In the genomic region with DNA sequence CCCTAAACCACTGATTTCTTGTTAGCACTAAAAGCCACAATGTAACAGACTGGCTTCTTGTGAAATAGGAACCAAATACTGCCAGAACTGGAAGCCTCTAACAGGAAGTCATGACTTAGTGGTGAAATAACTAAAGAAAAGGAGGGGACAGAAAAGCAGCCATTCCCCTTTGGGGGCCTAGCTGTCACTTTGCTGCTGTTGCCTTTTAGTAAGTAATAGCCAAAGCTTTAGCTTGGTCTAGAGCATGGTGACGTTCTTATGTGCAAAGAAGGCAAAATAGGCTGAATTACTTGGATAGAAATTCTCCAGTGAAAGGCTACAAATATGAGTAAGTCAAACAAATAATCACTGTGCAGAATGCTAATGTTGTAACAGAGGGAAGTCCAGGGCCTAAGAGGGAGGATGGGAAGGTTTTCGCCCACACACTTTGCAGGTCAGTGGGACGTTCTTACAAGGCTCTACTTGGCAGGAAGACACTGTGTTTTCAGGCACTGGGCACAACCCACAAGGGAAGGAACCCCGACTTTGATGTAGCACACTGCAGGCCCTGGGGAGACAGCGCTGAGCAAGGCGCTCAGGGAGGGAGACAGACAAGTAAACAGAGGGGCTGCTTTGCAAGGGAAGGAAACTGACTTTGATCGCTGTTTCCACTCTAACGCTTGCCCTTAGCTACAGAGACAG, we compare ENCODE assay signal across 9 cellular contexts. TPM values are rescaled to one million over a fixed set of nuclear protein-coding genes. Genes with fewer than 3 reads are reported as not detected.
DNase-seq lines count a peak whose midpoint lies in the region; ATAC-seq and TF ChIP-seq lines count a peak whose summit lies in the region.
"Had no signal": no experiment of that assay in that cellular context is flagged by ENCODE, and none has a peak within 500 bp of the region (broad histone marks: within the 10 kb centered on the region; RNA-seq: fewer than 3 reads in every experiment).

No MANE protein-coding gene starts in this region.

- CTCF ChIA-PET in WTC11 (lab: Charles Lee), result no interaction called here

- H3K4me3 ChIP-seq in smooth muscle cell, result no peak overlapping the region

- no peaks in the 10 kb centered on the region for H3K9me3 Mint-ChIP-seq in activated CD4-positive, alpha-beta T cell treated with anti-CD3 and anti-CD28 coated beads, Interleukin-2, amount 10 ng/mL, durations not matched to agents 24 days and 14 days
- H3K9me3 Mint-ChIP-seq in WTC11, result no peaks in the 10 kb centered on the region

- peak overlapping the region; percentile 4 for H3K4me2 ChIP-seq in smooth muscle cell

- H2AFZ ChIP-seq in smooth muscle cell (ENCODE audit: low read depth), result no peak overlapping the region

- no peaks in the 10 kb centered on the region for H3F3A ChIP-seq in smooth muscle cell (ENCODE audit: low read depth)

- H4K20me1 ChIP-seq in smooth muscle cell (ENCODE audit: low read depth), result no peaks in the 10 kb centered on the region

- peak; percentile 19 for ATAC-seq in Right ventricle myocardium superior (ENCODE audit: poor library complexity)
- ATAC-seq in GM18870 (IDR thresholded peaks at IDR 0.05; ENCODE audit: unreplicated experiment), result no peak
- no peak for ATAC-seq in WTC11

- H3K27ac Mint-ChIP-seq in activated CD4-positive, alpha-beta T cell treated with anti-CD3 and anti-CD28 coated beads, Interleukin-2, amount 10 ng/mL, durations not matched to agents 24 days and 14 days, result peak overlapping the region; percentile 95
- H3K27ac Mint-ChIP-seq in WTC11, result no peak overlapping the region

- H3K27me3 ChIP-seq in smooth muscle cell (ENCODE audit: low read depth), result no peaks in the 10 kb centered on the region

- peak; percentile 80 for DNase-seq in activated CD4-positive, alpha-beta T cell treated with anti-CD3 and anti-CD28 coated beads, Interleukin-2, amount 10 ng/mL, durations not matched to agents 24 days and 14 days
- no peak for DNase-seq in activated CD4-positive, alpha-beta T cell treated with anti-CD3 and anti-CD28 coated beads, Interleukin-2, amount 50 U/mL, for 4 hours
- peak; percentile 38 for DNase-seq in activated CD4-positive, alpha-beta T cell treated with anti-CD3 and anti-CD28 coated beads, Interleukin-2, amount 50 U/mL, for 1 hour
- peak; percentile 50 for DNase-seq in Right ventricle myocardium superior
- DNase-seq in smooth muscle cell (lab: John Stamatoyannopoulos, UW; ENCODE audit: unreplicated experiment), result no peak
- DNase-seq in middle frontal gyrus (ENCODE audit: extremely low spot score, low spot score), result no peak
- DNase-seq in WTC11 (ENCODE audit: low spot score), result no peak

- H3K9ac ChIP-seq in smooth muscle cell (ENCODE audit: low read depth), result peak overlapping the region; percentile 48

- peaks cover 9% of the 10 kb centered on the region for H3K36me3 Mint-ChIP-seq in activated CD4-positive, alpha-beta T cell treated with anti-CD3 and anti-CD28 coated beads, Interleukin-2, amount 10 ng/mL, durations not matched to agents 24 days and 14 days (ENCODE audit: low read depth)
- no peaks in the 10 kb centered on the region for H3K36me3 Mint-ChIP-seq in WTC11

- H3K79me2 ChIP-seq in smooth muscle cell (ENCODE audit: low read depth), result no peaks in the 10 kb centered on the region

- no peaks in the 10 kb centered on the region for H3K36me3 ChIP-seq in smooth muscle cell (ENCODE audit: low read depth)

- 71% methylated on average over 8 of the region's 8 CpGs for WGBS in smooth muscle cell (ENCODE audit: low lambda C conversion rate)

- H3K4me3 Mint-ChIP-seq in activated CD4-positive, alpha-beta T cell treated with anti-CD3 and anti-CD28 coated beads, Interleukin-2, amount 10 ng/mL, durations not matched to agents 24 days and 14 days, result peak overlapping the region; percentile 75
- H3K4me3 Mint-ChIP-seq in WTC11, result no peak overlapping the region

- TF ChIP-seq CTCF in smooth muscle cell (IDR thresholded peaks at IDR 0.05; ENCODE audit: borderline replicate concordance, insufficient read depth, poor library complexity, severe bottlenecking) (no peak), WTC11 (IDR thresholded peaks at IDR 0.05) (no peak)

- no peaks in the 10 kb centered on the region for H3K9me3 ChIP-seq in smooth muscle cell (replicated peaks; ENCODE audit: low read depth)

- H3K27ac ChIP-seq in smooth muscle cell (ENCODE audit: low read depth), result peak overlapping the region; percentile 90

- intact Hi-C loops in activated CD4-positive, alpha-beta T cell treated with anti-CD3 and anti-CD28 coated beads, Interleukin-2, amount 10 ng/mL, durations not matched to agents 24 days and 14 days (cut with micrococcal nuclease), result loop anchor here (2.0 kb wide), 1 partner anchor 15 kb away; no protein-coding TSS in a partner anchor
- intact Hi-C loops in Right ventricle myocardium superior (cut with DNase I), result no loop called here

- H3K4me1 Mint-ChIP-seq in activated CD4-positive, alpha-beta T cell treated with anti-CD3 and anti-CD28 coated beads, Interleukin-2, amount 10 ng/mL, durations not matched to agents 24 days and 14 days, result peaks cover 80% of the 10 kb centered on the region
- peaks cover 12% of the 10 kb centered on the region for H3K4me1 Mint-ChIP-seq in WTC11

- no peaks in the 10 kb centered on the region for H3K4me1 ChIP-seq in smooth muscle cell (ENCODE audit: low read depth)

- POLR2A ChIA-PET in WTC11 (lab: Charles Lee), result no interaction called here

- no peaks in the 10 kb centered on the region for H3K27me3 Mint-ChIP-seq in activated CD4-positive, alpha-beta T cell treated with anti-CD3 and anti-CD28 coated beads, Interleukin-2, amount 10 ng/mL, durations not matched to agents 24 days and 14 days
- no peaks in the 10 kb centered on the region; the same call in 1 of the 2 replicates for H3K27me3 Mint-ChIP-seq in WTC11 (ENCODE audit: low read depth)

TF ChIP-seq in WTC11, 78 proteins besides CTCF, POLR2A, EP300 and RAD21:
- no peak for TF ChIP-seq ZBTB21 (CRISPR knock-in tag; IDR thresholded peaks at IDR 0.05; ENCODE audit: borderline replicate concordance)

RNA-seq across cellular contexts. Expression of a gene that starts 16.6 kb away (rescaled TPM):
- total RNA-seq in activated CD4-positive, alpha-beta T cell treated with anti-CD3 and anti-CD28 coated beads, Interleukin-2, amount 10 ng/mL, durations not matched to agents 24 days and 14 days, result 3.5 and 3.6 TPM in 2 replicates
- total RNA-seq in Right ventricle myocardium superior (11.9 TPM), smooth muscle cell (0.63 and 0.72 TPM in 2 replicates), WTC11 (2021) (0.66 to 1.0 TPM (median 0.72 TPM) in 3 replicates)
- polyA plus RNA-seq in smooth muscle cell, result 0.39 and 0.80 TPM in 2 replicates
- polyA plus RNA-seq: neural cell had no signal

RNA-seq across cellular contexts. Expression of a gene that starts 28.4 kb away (rescaled TPM):
- total RNA-seq in activated CD4-positive, alpha-beta T cell treated with anti-CD3 and anti-CD28 coated beads, Interleukin-2, amount 10 ng/mL, durations not matched to agents 24 days and 14 days, result 183 and 196 TPM in 2 replicates
- total RNA-seq in Right ventricle myocardium superior (21.2 TPM), smooth muscle cell (18.7 and 23.4 TPM in 2 replicates), WTC11 (2021) (108 to 123 TPM (median 112 TPM) in 3 replicates)
- polyA plus RNA-seq in smooth muscle cell, result 31.2 and 35.1 TPM in 2 replicates

Comparison
In these comparisons a context has a peak if more than half of its experiments do, and no peak if none do; other contexts are left out.
1. DNase-seq: peak in activated CD4-positive, alpha-beta T cell treated with anti-CD3 and anti-CD28 coated beads, Interleukin-2, amount 10 ng/mL, durations not matched to agents 24 days and 14 days (single experiment), activated CD4-positive, alpha-beta T cell treated with anti-CD3 and anti-CD28 coated beads, Interleukin-2, amount 50 U/mL, for 1 hour (single experiment) and Right ventricle myocardium superior (single experiment); none in activated CD4-positive, alpha-beta T cell treated with anti-CD3 and anti-CD28 coated beads, Interleukin-2, amount 50 U/mL, for 4 hours (0 of 2), smooth muscle cell (single experiment), middle frontal gyrus (single experiment) and WTC11 (single experiment).